ENCODE assay signal across 8 cellular contexts in genomic region chr17:41547921-41548843, GRCh38. TPM values are rescaled to one million over a fixed set of nuclear protein-coding genes. Genes with fewer than 3 reads are reported as not detected.
DNase-seq lines count a peak whose midpoint lies in the region; ATAC-seq and TF ChIP-seq lines count a peak whose summit lies in the region.

No MANE protein-coding gene starts in this region.

- peak overlapping the region; percentile 5 to 60 (median 37) for H3K4me3 ChIP-seq in esophagus squamous epithelium
- H3K4me3 ChIP-seq in thyroid gland (replicated peaks in 1 of 3): peak overlapping the region in 1 of 3 donors; percentile 12

- H3K4me1 ChIP-seq in esophagus squamous epithelium: peaks cover 22 to 46% (median 31%) of the 10 kb centered on the region in 3 donors
- H3K4me1 ChIP-seq in thyroid gland: peaks cover 7 to 14% of the 10 kb centered on the region in 2 donors

- peaks cover 15% of the 10 kb centered on the region for H3K27me3 Mint-ChIP-seq in CD4-positive, alpha-beta T cell

- no peaks in the 10 kb centered on the region for H3K9me3 Mint-ChIP-seq in CD4-positive, alpha-beta T cell

- peaks cover 9% of the 10 kb centered on the region for H3K4me1 Mint-ChIP-seq in CD4-positive, alpha-beta T cell (ENCODE audit: low read depth)

- intact Hi-C loops in CD4-positive, alpha-beta T cell (cut with DNase I, micrococcal nuclease): loop anchor here (2.0 to 10.0 kb wide), 8 partner anchors 115 to 745 kb away; partner anchors contain the start of gene KRTAP4-12 (in 1 of the 2)
- intact Hi-C loops in esophagus squamous epithelium (cut with DNase I): loop anchor here (5.0 to 10.0 kb wide), 2 partner anchors 114 to 643 kb away; no protein-coding TSS in a partner anchor
- intact Hi-C loops in thyroid gland (cut with DNase I): loop anchor here (5.0 kb wide), 2 partner anchors 99 to 636 kb away; no protein-coding TSS in a partner anchor

- no peak overlapping the region for H3K27ac ChIP-seq in CD4-positive, alpha-beta T cell (ENCODE audit: low read depth, low read length)
- H3K27ac ChIP-seq in esophagus squamous epithelium (peak overlapping the region; percentile 86 to 93 (median 88)), thyroid gland (peak overlapping the region in 1 of 3 donors; percentile 25)

- H3K27ac Mint-ChIP-seq in CD4-positive, alpha-beta T cell: no peak overlapping the region

- CTCF ChIA-PET in CD4-positive, alpha-beta T cell (lab: Charles Lee): interaction anchor here (0.6 to 2.7 kb wide), 25 partner anchors 8 to 687 kb away, joined by 3 to 27 read pairs (median 4); partner anchors contain the start of gene EIF1

- no peak for TF ChIP-seq POLR2A in esophagus squamous epithelium (IDR thresholded peaks at IDR 0.05)
- no peak for TF ChIP-seq POLR2A in thyroid gland (IDR thresholded peaks at IDR 0.05)

- H3K4me3 Mint-ChIP-seq in CD4-positive, alpha-beta T cell: peak overlapping the region; percentile 25

- POLR2A ChIA-PET in CD4-positive, alpha-beta T cell (lab: Charles Lee): interaction anchor here (0.7 to 2.0 kb wide), 10 partner anchors 8 to 730 kb away, joined by 3 to 16 read pairs (median 4); partner anchors contain the start of gene EIF1

- no peaks in the 10 kb centered on the region for H3K9me3 ChIP-seq in CD4-positive, alpha-beta T cell (ENCODE audit: control insufficient read depth, low read length)
- H3K9me3 ChIP-seq in esophagus squamous epithelium: no peaks in the 10 kb centered on the region
- no peaks in the 10 kb centered on the region for H3K9me3 ChIP-seq in thyroid gland

- no peaks in the 10 kb centered on the region for H3K27me3 ChIP-seq in CD4-positive, alpha-beta T cell (ENCODE audit: control insufficient read depth, insufficient read depth, low read length)
- no peaks in the 10 kb centered on the region for H3K27me3 ChIP-seq in esophagus squamous epithelium
- no peaks in the 10 kb centered on the region for H3K27me3 ChIP-seq in thyroid gland

- no peak for ATAC-seq in CD4-positive, alpha-beta T cell (ENCODE audit: poor library complexity)
- ATAC-seq in GM21717 (IDR thresholded peaks at IDR 0.05; ENCODE audit: unreplicated experiment): no peak

- H3K36me3 Mint-ChIP-seq in CD4-positive, alpha-beta T cell (ENCODE audit: low read depth): no peaks in the 10 kb centered on the region

- TF ChIP-seq CTCF in CD4-positive, alpha-beta T cell (IDR thresholded peaks at IDR 0.05): no peak
- TF ChIP-seq CTCF in esophagus squamous epithelium (IDR thresholded peaks at IDR 0.05): peak in 1 of 6 experiments; percentile 4
- no peak for TF ChIP-seq CTCF in thyroid gland (IDR thresholded peaks at IDR 0.05)

- H3K36me3 ChIP-seq in esophagus squamous epithelium: no peaks in the 10 kb centered on the region
- no peaks in the 10 kb centered on the region for H3K36me3 ChIP-seq in thyroid gland

- WGBS in esophagus squamous epithelium, 2 donors: 4 to 21% methylated on average over 5 to 8 of the region's 23 CpGs
- 41 to 45% methylated on average over 18 of the region's 23 CpGs for WGBS in thyroid gland, 2 donors

- DNase-seq in CD4-positive, alpha-beta T cell: peak in 4 of 10 experiments; percentile 6 to 11 (median 8)
- peak; percentile 95 for DNase-seq in LoVo (ENCODE audit: low spot score)
- DNase-seq in activated CD8-positive, alpha-beta memory T cell treated with anti-CD3 and anti-CD28 coated beads for 48 hours (ENCODE audit: low read depth in 2 of 3, low spot score in 2 of 3): peak; percentile 35 to 57 (median 53)
- DNase-seq in esophagus squamous epithelium (lab: John Stamatoyannopoulos, UW): no peak
- DNase-seq in occipital lobe (lab: John Stamatoyannopoulos, UW): peak; percentile 69
- peak; percentile 10 to 18 for DNase-seq in thyroid gland
- DNase-seq in NAMALWA (ENCODE audit: low spot score): no peak

RNA-seq across cellular contexts. Expression of gene KRT19, which starts 20.1 kb away (rescaled TPM):
- not detected for total RNA-seq in CD4-positive, alpha-beta T cell
- 1,000 to 10,000 TPM in 2 of 4 donors, 100 to 1,000 TPM in 2; 589 to 1,442 (median 1,001) TPM for total RNA-seq in esophagus squamous epithelium
- total RNA-seq in occipital lobe: 11.4 TPM
- total RNA-seq in thyroid gland: 10 to 100 TPM; 18.3 to 41.4 (median 28.6) TPM

RNA-seq across cellular contexts. Expression of gene KRT9, which starts 23.7 kb away (rescaled TPM):
- total RNA-seq in CD4-positive, alpha-beta T cell: not detected
- total RNA-seq in esophagus squamous epithelium: under 1 TPM in 2 of 4 donors, not detected in 2; 0.19 to 0.61 TPM
- not detected for total RNA-seq in occipital lobe
- total RNA-seq in thyroid gland: not detected

RNA-seq across cellular contexts. Expression of gene KRT15, which starts 29.5 kb away (rescaled TPM):
- total RNA-seq in CD4-positive, alpha-beta T cell: not detected
- total RNA-seq in esophagus squamous epithelium: 1,000 to 10,000 TPM in 3 of 4 donors, 100 to 1,000 TPM in 1; 743 to 2,833 (median 2,484) TPM
- 0.16 TPM for total RNA-seq in occipital lobe
- total RNA-seq in thyroid gland: under 1 TPM in 1 of 4 donors, not detected in 3; 0.93 TPM

RNA-seq across cellular contexts. Expression of gene KRT14, which starts 38.5 kb away (rescaled TPM):
- total RNA-seq in CD4-positive, alpha-beta T cell: not detected
- total RNA-seq in esophagus squamous epithelium: 1,000 to 10,000 TPM in 2 of 4 donors, 100 to 1,000 TPM in 2; 115 to 7,717 (median 1,579) TPM
- 0.31 TPM for total RNA-seq in occipital lobe
- 10 to 100 TPM in 1 of 4 donors, under 1 TPM in 1, not detected in 2; 0.22 to 12.4 TPM for total RNA-seq in thyroid gland

RNA-seq across cellular contexts. Expression of gene KRT13, which starts 42.8 kb away (rescaled TPM):
- not detected for total RNA-seq in CD4-positive, alpha-beta T cell
- total RNA-seq in esophagus squamous epithelium (over 10,000 TPM; 27,182 to 79,363 (median 33,601) TPM), occipital lobe (0.78 TPM), thyroid gland (under 1 TPM in 1 of 4 donors, not detected in 3; 0.83 TPM)

Comparison
In these comparisons a context has a peak if more than half of its experiments do, and no peak if none do; other contexts are left out.
1. DNase-seq: peak in LoVo (single experiment), activated CD8-positive, alpha-beta memory T cell treated with anti-CD3 and anti-CD28 coated beads for 48 hours (3 of 3), occipital lobe (single experiment) and thyroid gland (2 of 2); none in esophagus squamous epithelium (single experiment) and NAMALWA (single experiment).
2. RNA of gene KRT19, which starts 20.1 kb away (total RNA-seq): 589 to 1,442 TPM in esophagus squamous epithelium; 18.3 to 41.4 TPM in thyroid gland, 11.4 TPM in occipital lobe (single experiment) and not detected in CD4-positive, alpha-beta T cell; every median in the first group is over 10 times any median in the second.
3. RNA of gene KRT15, which starts 29.5 kb away (total RNA-seq): 743 to 2,833 TPM in esophagus squamous epithelium; 0.16 TPM in occipital lobe (single experiment), not detected in CD4-positive, alpha-beta T cell and 0.93 TPM in thyroid gland; every median in the first group is over 100 times any median in the second.